In genomic region chr10:116211682-116212081, GRCh38 we compare ENCODE assay signal across 21 cellular contexts.
DNase-seq lines count a peak whose midpoint lies in the region; TF ChIP-seq lines count a peak whose summit lies in the region.
"Had no signal": no experiment of that assay in that cellular context is flagged by ENCODE, and none has a peak within 500 bp of the region (broad histone marks: within the 10 kb centered on the region; RNA-seq: fewer than 3 reads in every experiment).

No MANE protein-coding gene starts in this region.

- no peaks in the 10 kb centered on the region for H3K9me3 Mint-ChIP-seq in chondrocyte (ENCODE audit: low read depth)
- no peaks in the 10 kb centered on the region for H3K9me3 Mint-ChIP-seq in mesothelial cell of epicardium
- H3K9me3 Mint-ChIP-seq in type B pancreatic cell: no peaks in the 10 kb centered on the region
- H3K9me3 Mint-ChIP-seq: activated naive CD8-positive, alpha-beta T cell treated with anti-CD3 and anti-CD28 coated beads, Interleukin-2, amount 10 ng/mL, durations not matched to agents 7 days and 5 days; stimulated activated naive CD8-positive, alpha-beta T cell treated with anti-CD3 and anti-CD28 coated beads, Interleukin-15, Interleukin-2, amounts not matched to agents 100 ng/mL and 50 ng/mL, for 24 hours had no signal

- H3K36me3 Mint-ChIP-seq in chondrocyte (ENCODE audit: low read depth) (no peaks in the 10 kb centered on the region), mesothelial cell of epicardium (no peaks in the 10 kb centered on the region), type B pancreatic cell (no peaks in the 10 kb centered on the region)
- H3K36me3 Mint-ChIP-seq: activated naive CD8-positive, alpha-beta T cell treated with anti-CD3 and anti-CD28 coated beads, Interleukin-2, amount 10 ng/mL, durations not matched to agents 7 days and 5 days had no signal

- no peaks in the 10 kb centered on the region for H3K9me3 ChIP-seq in MM.1S (replicated peaks; ENCODE audit: insufficient read depth, low read length)
- H3K9me3 ChIP-seq: BE2C, colonic mucosa, lower lobe of right lung had no signal

- H3K79me2 ChIP-seq in MM.1S (ENCODE audit: low read length): no peaks in the 10 kb centered on the region

- H3K4me2 ChIP-seq in MM.1S (ENCODE audit: low read depth, low read length): no peak overlapping the region

- DNase-seq in AG09309 (ENCODE audit: low read depth) (peak; percentile 53), HS-5 (ENCODE audit: low read depth) (peak; percentile 34), chondrocyte (ENCODE audit: low spot score) (no peak), mesothelial cell of epicardium (ENCODE audit: low spot score in 2 of 2, unreplicated experiment in 2 of 2) (no peak), activated T-cell treated with anti-CD3 and anti-CD28 coated beads for 4 hours (no peak), MM.1S (no peak), type B pancreatic cell (ENCODE audit: extremely low spot score, unreplicated experiment) (no peak), NCI-H187 treated with DMSO at 0.1 percent for 48 hours (lab: John Stamatoyannopoulos, UW) (no peak)
- DNase-seq: activated CD4-positive, alpha-beta T cell treated with anti-CD3 and anti-CD28 coated beads for 36 hours; activated naive CD8-positive, alpha-beta T cell treated with anti-CD3 and anti-CD28 coated beads, Interleukin-2, amount 10 ng/mL, durations not matched to agents 7 days and 5 days; BE2C; colonic mucosa; DMS153; erythroblast; lower lobe of right lung; MV-4-11; NCI-H2107; NCI-H774; RPMI8226; T-helper 1 cell had no signal

- no peak overlapping the region for H3K9ac ChIP-seq in MM.1S (ENCODE audit: low read length)

- TF ChIP-seq CTCF in AG09309 (IDR thresholded peaks at IDR 0.05; ENCODE audit: control insufficient read depth, insufficient read depth, low read depth, low read length, missing control alignments): no peak
- TF ChIP-seq CTCF in chondrocyte (IDR thresholded peaks at IDR 0.05): no peak
- TF ChIP-seq CTCF in mesothelial cell of epicardium (IDR thresholded peaks at IDR 0.05; ENCODE audit: unreplicated experiment): no peak
- no peak for TF ChIP-seq CTCF in MM.1S (IDR thresholded peaks at IDR 0.05; ENCODE audit: low read length)
- no peak for TF ChIP-seq CTCF in type B pancreatic cell (conservative IDR thresholded peaks at IDR 0.05)

- no peaks in the 10 kb centered on the region for H4K20me1 ChIP-seq in MM.1S (ENCODE audit: insufficient read depth, low read length)

- H3K27ac Mint-ChIP-seq in chondrocyte (ENCODE audit: unreplicated experiment) (peak overlapping the region; percentile 84), mesothelial cell of epicardium (peak overlapping the region; percentile 35), type B pancreatic cell (no peak overlapping the region)
- H3K27ac Mint-ChIP-seq: activated CD4-positive, alpha-beta T cell treated with anti-CD3 and anti-CD28 coated beads for 36 hours; activated naive CD8-positive, alpha-beta T cell treated with anti-CD3 and anti-CD28 coated beads, Interleukin-2, amount 10 ng/mL, durations not matched to agents 7 days and 5 days; stimulated activated naive CD8-positive, alpha-beta T cell treated with anti-CD3 and anti-CD28 coated beads, Interleukin-15, Interleukin-2, amounts not matched to agents 100 ng/mL and 50 ng/mL, for 24 hours had no signal

- peaks cover 55% of the 10 kb centered on the region for H3K4me1 Mint-ChIP-seq in chondrocyte (ENCODE audit: low read depth)
- H3K4me1 Mint-ChIP-seq in mesothelial cell of epicardium: peaks cover 61% of the 10 kb centered on the region
- peaks cover 56% of the 10 kb centered on the region for H3K4me1 Mint-ChIP-seq in type B pancreatic cell (ENCODE audit: unreplicated experiment)
- H3K4me1 Mint-ChIP-seq: activated CD4-positive, alpha-beta T cell treated with anti-CD3 and anti-CD28 coated beads for 36 hours; activated naive CD8-positive, alpha-beta T cell treated with anti-CD3 and anti-CD28 coated beads, Interleukin-2, amount 10 ng/mL, durations not matched to agents 7 days and 5 days had no signal

- no peaks in the 10 kb centered on the region for H3K9me2 ChIP-seq in MM.1S (replicated peaks; ENCODE audit: insufficient read depth, low read length)

- no peak overlapping the region for H2AFZ ChIP-seq in MM.1S (ENCODE audit: low read length)

- no peak overlapping the region for H3K4me3 ChIP-seq in AG09309 (ENCODE audit: control insufficient read depth, low read depth, low read length)
- H3K4me3 ChIP-seq in MM.1S (ENCODE audit: low read length): no peak overlapping the region
- H3K4me3 ChIP-seq: colonic mucosa, lower lobe of right lung had no signal

- peak overlapping the region; percentile 7 for H3K4me3 Mint-ChIP-seq in chondrocyte (ENCODE audit: unreplicated experiment)
- no peak overlapping the region for H3K4me3 Mint-ChIP-seq in mesothelial cell of epicardium
- H3K4me3 Mint-ChIP-seq in type B pancreatic cell: no peak overlapping the region
- H3K4me3 Mint-ChIP-seq: activated CD4-positive, alpha-beta T cell treated with anti-CD3 and anti-CD28 coated beads for 36 hours; activated naive CD8-positive, alpha-beta T cell treated with anti-CD3 and anti-CD28 coated beads, Interleukin-2, amount 10 ng/mL, durations not matched to agents 7 days and 5 days; stimulated activated naive CD8-positive, alpha-beta T cell treated with anti-CD3 and anti-CD28 coated beads, Interleukin-15, Interleukin-2, amounts not matched to agents 100 ng/mL and 50 ng/mL, for 24 hours had no signal

- H3K4me1 ChIP-seq in MM.1S (ENCODE audit: low read length): no peaks in the 10 kb centered on the region
- H3K4me1 ChIP-seq: BE2C, colonic mucosa, lower lobe of right lung had no signal

- H3K27ac ChIP-seq in MM.1S (ENCODE audit: low read length): no peak overlapping the region
- H3K27ac ChIP-seq: colonic mucosa, lower lobe of right lung had no signal

- H3K27me3 Mint-ChIP-seq in chondrocyte (ENCODE audit: low read depth) (no peaks in the 10 kb centered on the region), mesothelial cell of epicardium (ENCODE audit: low read depth) (no peaks in the 10 kb centered on the region), type B pancreatic cell (peaks cover 9% of the 10 kb centered on the region)
- H3K27me3 Mint-ChIP-seq: activated CD4-positive, alpha-beta T cell treated with anti-CD3 and anti-CD28 coated beads for 36 hours; activated naive CD8-positive, alpha-beta T cell treated with anti-CD3 and anti-CD28 coated beads, Interleukin-2, amount 10 ng/mL, durations not matched to agents 7 days and 5 days; stimulated activated naive CD8-positive, alpha-beta T cell treated with anti-CD3 and anti-CD28 coated beads, Interleukin-15, Interleukin-2, amounts not matched to agents 100 ng/mL and 50 ng/mL, for 24 hours had no signal

- no peaks in the 10 kb centered on the region for H3K36me3 ChIP-seq in MM.1S (replicated peaks; ENCODE audit: insufficient read depth, low read length)
- H3K36me3 ChIP-seq: BE2C, colonic mucosa, lower lobe of right lung had no signal

- H3K27me3 ChIP-seq in MM.1S (replicated peaks; ENCODE audit: insufficient read depth, low read length): no peaks in the 10 kb centered on the region
- H3K27me3 ChIP-seq: BE2C, colonic mucosa had no signal

- no peaks in the 10 kb centered on the region for H3F3A ChIP-seq in MM.1S (ENCODE audit: insufficient read depth, low read length)

Comparison
In these comparisons a context has a peak if more than half of its experiments do, and no peak if none do; other contexts are left out.
1. DNase-seq: peak in AG09309 (single experiment) and HS-5 (single experiment); none in chondrocyte (single experiment), mesothelial cell of epicardium (0 of 2), activated T-cell treated with anti-CD3 and anti-CD28 coated beads for 4 hours (single experiment), MM.1S (single experiment), type B pancreatic cell (single experiment) and NCI-H187 treated with DMSO at 0.1 percent for 48 hours (single experiment).